In the genomic region with DNA sequence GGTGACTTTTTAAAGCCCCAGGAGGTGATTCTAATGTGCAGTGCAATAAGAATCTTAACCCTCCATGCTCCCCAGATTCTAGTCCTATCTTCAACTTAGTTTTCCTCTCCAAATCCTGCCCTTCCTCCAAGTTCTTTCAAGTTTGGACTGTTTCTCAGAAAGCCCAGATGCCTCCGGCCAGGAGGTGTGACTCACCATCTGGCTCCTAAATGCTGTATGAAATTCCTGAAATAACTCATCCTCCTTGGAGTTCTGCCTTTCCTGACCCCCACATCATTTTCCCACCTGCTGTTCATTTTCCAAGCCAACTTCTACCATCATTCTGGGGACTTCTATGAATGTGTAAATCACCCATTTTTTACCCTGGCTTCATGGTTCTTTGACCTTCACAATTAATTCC, we compare ENCODE assay signal across 18 cellular contexts.
DNase-seq lines count a peak whose midpoint lies in the region; ATAC-seq and TF ChIP-seq lines count a peak whose summit lies in the region.
"Had no signal": no experiment of that assay in that cellular context is flagged by ENCODE, and none has a peak within 500 bp of the region (broad histone marks: within the 10 kb centered on the region; RNA-seq: fewer than 3 reads in every experiment).

No MANE protein-coding gene starts in this region.

- H3K4me3 ChIP-seq in astrocyte of the cerebellum (ENCODE audit: low read depth, low read length) (no peak overlapping the region), fibroblast of the aortic adventitia (ENCODE audit: low read depth, low read length) (no peak overlapping the region), retinal pigment epithelial cell (ENCODE audit: low read length) (no peak overlapping the region)
- H3K4me3 ChIP-seq: cardiac muscle cell, tibial nerve had no signal

- H3K36me3 Mint-ChIP-seq in T-helper 2 cell treated with Interferon-gamma antibody and Interleukin-4, amounts not matched to agents 5 μg/mL and 100 μg/mL, for 36 hours (ENCODE audit: low read depth) = no peaks in the 10 kb centered on the region
- H3K36me3 Mint-ChIP-seq: activated CD8-positive, alpha-beta memory T cell treated with anti-CD3 and anti-CD28 coated beads, Interleukin-2, amount 10 ng/mL, durations not matched to agents 7 days and 5 days; natural killer cell treated with Interleukin-12 subunit alpha and Interleukin-12 subunit beta and Interleukin-15 and Interleukin-18, amount 100 ng/mL, for 72 hours had no signal

- H3K27ac Mint-ChIP-seq in T-helper 2 cell treated with Interferon-gamma antibody and Interleukin-4, amounts not matched to agents 5 μg/mL and 100 μg/mL, for 36 hours = no peak overlapping the region
- H3K27ac Mint-ChIP-seq: activated CD8-positive, alpha-beta memory T cell treated with anti-CD3 and anti-CD28 coated beads, Interleukin-2, amount 10 ng/mL, durations not matched to agents 7 days and 5 days; endodermal cell; natural killer cell treated with Interleukin-12 subunit alpha and Interleukin-12 subunit beta and Interleukin-15 and Interleukin-18, amount 100 ng/mL, for 72 hours had no signal

- TF ChIP-seq CTCF in astrocyte of the cerebellum (IDR thresholded peaks at IDR 0.05; ENCODE audit: low read depth, low read length, missing control alignments) (no peak), fibroblast of the aortic adventitia (IDR thresholded peaks at IDR 0.05; ENCODE audit: insufficient read depth, low read length) (no peak), retinal pigment epithelial cell (conservative IDR thresholded peaks at IDR 0.05; ENCODE audit: low read depth, low read length) (no peak)

- intact Hi-C loops in Right ventricle myocardium inferior (cut with DNase I) = no loop called here

- DNase-seq in HS-5 (ENCODE audit: low read depth) = peak; percentile 64
- DNase-seq in astrocyte of the cerebellum (ENCODE audit: low read depth) = peak; percentile 85
- DNase-seq in fibroblast of the aortic adventitia (ENCODE audit: low read depth) = peak; percentile 40
- DNase-seq in retinal pigment epithelial cell (ENCODE audit: low read depth) = peak; percentile 43
- DNase-seq in Right ventricle myocardium inferior (ENCODE audit: missing footprints) = no peak
- DNase-seq in NOMO-1 (lab: John Stamatoyannopoulos, UW; ENCODE audit: unreplicated experiment in 2 of 2) = no peak
- DNase-seq in T-helper 2 cell treated with Interferon-gamma antibody and Interleukin-4, amounts not matched to agents 5 μg/mL and 100 μg/mL, for 36 hours (ENCODE audit: low spot score) = no peak
- DNase-seq: activated CD8-positive, alpha-beta memory T cell treated with anti-CD3 and anti-CD28 coated beads, Interleukin-2, amount 10 ng/mL, durations not matched to agents 7 days and 5 days; DMS79 treated with DMSO at 0.1 percent for 48 hours; endodermal cell; NCI-H2171 treated with DMSO at 0.1 percent for 48 hours; retina; stimulated activated CD4-positive, alpha-beta T cell treated with anti-CD3 and anti-CD28 coated beads, Interleukin-2, amount 100 ng/mL, for 24 hours; stimulated activated CD8-positive, alpha-beta memory T cell treated with anti-CD3 and anti-CD28 coated beads, Interleukin-4, amount 100 ng/mL, for 48 hours had no signal

- ATAC-seq in Right ventricle myocardium inferior (no peak), HG02623 (IDR thresholded peaks at IDR 0.05; ENCODE audit: unreplicated experiment) (no peak)
- ATAC-seq: activated CD8-positive, alpha-beta memory T cell treated with anti-CD3 and anti-CD28 coated beads, Interleukin-2, amount 10 ng/mL, durations not matched to agents 7 days and 5 days; natural killer cell treated with Interleukin-12 subunit alpha and Interleukin-12 subunit beta and Interleukin-15 and Interleukin-18, amount 100 ng/mL, for 72 hours had no signal

- no peaks in the 10 kb centered on the region for H3K4me1 Mint-ChIP-seq in T-helper 2 cell treated with Interferon-gamma antibody and Interleukin-4, amounts not matched to agents 5 μg/mL and 100 μg/mL, for 36 hours (ENCODE audit: low read depth)
- H3K4me1 Mint-ChIP-seq: activated CD8-positive, alpha-beta memory T cell treated with anti-CD3 and anti-CD28 coated beads, Interleukin-2, amount 10 ng/mL, durations not matched to agents 7 days and 5 days; endodermal cell had no signal

- no peaks in the 10 kb centered on the region for H3K27me3 Mint-ChIP-seq in T-helper 2 cell treated with Interferon-gamma antibody and Interleukin-4, amounts not matched to agents 5 μg/mL and 100 μg/mL, for 36 hours (ENCODE audit: low read depth)
- H3K27me3 Mint-ChIP-seq: activated CD8-positive, alpha-beta memory T cell treated with anti-CD3 and anti-CD28 coated beads, Interleukin-2, amount 10 ng/mL, durations not matched to agents 7 days and 5 days; natural killer cell treated with Interleukin-12 subunit alpha and Interleukin-12 subunit beta and Interleukin-15 and Interleukin-18, amount 100 ng/mL, for 72 hours had no signal

- no peaks in the 10 kb centered on the region for H3K9me3 Mint-ChIP-seq in T-helper 2 cell treated with Interferon-gamma antibody and Interleukin-4, amounts not matched to agents 5 μg/mL and 100 μg/mL, for 36 hours
- H3K9me3 Mint-ChIP-seq: endodermal cell had no signal

- in situ Hi-C loops in astrocyte of the cerebellum (cut with HindIII; ENCODE audit: low sequenced_read_pairs) = no loop called here

- no peak overlapping the region for H3K4me3 Mint-ChIP-seq in T-helper 2 cell treated with Interferon-gamma antibody and Interleukin-4, amounts not matched to agents 5 μg/mL and 100 μg/mL, for 36 hours
- H3K4me3 Mint-ChIP-seq: activated CD8-positive, alpha-beta memory T cell treated with anti-CD3 and anti-CD28 coated beads, Interleukin-2, amount 10 ng/mL, durations not matched to agents 7 days and 5 days; endodermal cell; natural killer cell treated with Interleukin-12 subunit alpha and Interleukin-12 subunit beta and Interleukin-15 and Interleukin-18, amount 100 ng/mL, for 72 hours had no signal

Comparison
In these comparisons a context has a peak if more than half of its experiments do, and no peak if none do; other contexts are left out.
1. DNase-seq: peak in HS-5 (single experiment), astrocyte of the cerebellum (single experiment), fibroblast of the aortic adventitia (single experiment) and retinal pigment epithelial cell (single experiment); none in Right ventricle myocardium inferior (single experiment), NOMO-1 (0 of 2) and T-helper 2 cell treated with Interferon-gamma antibody and Interleukin-4, amounts not matched to agents 5 μg/mL and 100 μg/mL, for 36 hours (single experiment).